14 cellular contexts compared by ENCODE assay signal in the genomic region with DNA sequence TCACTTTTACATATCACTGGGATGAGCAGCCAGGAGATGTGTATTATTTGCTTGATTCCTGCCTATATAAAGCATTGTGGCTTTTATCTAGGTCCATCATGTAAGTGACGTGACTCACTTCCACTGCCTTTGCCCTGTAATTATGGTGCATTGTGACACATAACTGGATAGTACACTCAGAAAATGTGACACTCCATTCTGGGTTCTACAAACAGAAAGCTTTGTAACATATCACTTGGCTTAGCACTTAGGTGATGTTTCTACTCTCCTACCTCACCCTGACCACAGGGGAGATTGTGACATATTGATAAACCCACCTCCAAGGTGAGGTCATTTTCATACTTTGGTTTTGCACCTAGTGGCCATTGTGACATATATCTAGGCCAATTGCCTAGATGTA. TPM values are rescaled to one million over a fixed set of nuclear protein-coding genes. Genes with fewer than 3 reads are reported as not detected.
"Had no signal": no experiment of that assay in that cellular context is flagged by ENCODE, and none has a peak within 500 bp of the region (broad histone marks: within the 10 kb centered on the region; RNA-seq: fewer than 3 reads in every experiment).

No MANE protein-coding gene starts in this region.

RNA-seq across cellular contexts. Expression of gene BPY2B, which starts 21.8 kb away (rescaled TPM):
- total RNA-seq: activated B cell treated with CpG ODN at 0.5 μM for 24 hours; activated CD4-positive, alpha-beta memory T cell treated with anti-CD3 and anti-CD28 coated beads for 36 hours; activated CD4-positive, alpha-beta T cell treated with anti-CD3 and anti-CD28 coated beads, Interleukin-2, amount 10 ng/mL, durations not matched to agents 24 days and 14 days; activated CD8-positive, alpha-beta memory T cell treated with anti-CD3 and anti-CD28 coated beads for 36 hours; activated CD8-positive, alpha-beta T cell treated with anti-CD3 and anti-CD28 coated beads for 36 hours; activated naive CD8-positive, alpha-beta T cell treated with anti-CD3 and anti-CD28 coated beads for 36 hours; activated T-cell treated with anti-CD3 and anti-CD28 coated beads, Interleukin-2, amount 50 U/mL, for 4 hours; activated T-cell treated with anti-CD3 and anti-CD28 coated beads, Interleukin-2, amount 50 U/mL, for 72 hours; activated T-helper 1 cell treated with anti-CD3 and anti-CD28 coated beads, Interleukin-12 subunit alpha, Interleukin-12 subunit beta, Interleukin-2, Interleukin-4 antibody, amounts not matched to agents 30 ng/mL and 10 ng/mL and 1 ng/mL, durations not matched to agents 14 hours and 24 hours and 36 hours; activated T-helper 2 cell treated with anti-CD3 and anti-CD28 coated beads, Interferon-gamma antibody, Interleukin-2, Interleukin-4, amounts not matched to agents 10 μg/mL and 5 μg/mL and 100 μg/mL, durations not matched to agents 14 hours and 24 hours and 36 hours; ascending aorta; bronchial epithelial cell; cardiac muscle cell; chondrocyte had no signal
